29 cellular contexts compared by ENCODE assay signal in the genomic region with DNA sequence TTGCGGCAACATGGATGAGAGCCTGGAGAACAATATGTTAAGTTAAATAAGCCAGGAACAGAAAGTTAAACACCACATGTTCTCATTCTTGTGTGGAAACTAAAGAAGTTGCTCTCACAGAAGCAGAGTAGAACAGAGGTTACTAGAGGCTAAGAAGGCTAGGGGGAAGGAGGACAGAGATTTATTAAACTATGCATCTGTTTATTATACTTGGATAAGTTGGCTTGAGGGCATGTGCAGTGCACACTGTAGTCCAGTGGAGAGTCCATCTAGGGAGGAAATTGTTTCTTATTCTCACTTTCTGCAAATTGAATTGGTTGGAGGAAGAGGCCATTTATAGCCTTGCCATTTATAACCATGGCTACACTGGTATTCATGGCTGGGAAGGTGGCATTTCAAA.
"Had no signal": no experiment of that assay in that cellular context is flagged by ENCODE, and none has a peak within 500 bp of the region (broad histone marks: within the 10 kb centered on the region; RNA-seq: fewer than 3 reads in every experiment).

No MANE protein-coding gene starts in this region.

- H3K36me3 ChIP-seq: colonic mucosa, esophagus squamous epithelium, gastrocnemius medialis, heart left ventricle, prostate gland, right atrium auricular region, sigmoid colon, spleen, tibial artery had no signal

- H3K4me1 ChIP-seq: colonic mucosa, esophagus squamous epithelium, prostate gland, right atrium auricular region, sigmoid colon, spleen, testis, tibial artery had no signal

- H3K4me3 Mint-ChIP-seq: dendritic cell treated with granulocyte-macrophage colony-stimulating factor and Interleukin-4, amounts not matched to agents 40 ng/mL and 50 ng/mL, for 4 days; mesothelial cell of epicardium; naive B cell; natural killer cell treated with Interleukin-12 subunit alpha and Interleukin-12 subunit beta and Interleukin-15 and Interleukin-18, amount 100 ng/mL, for 72 hours; neural crest cell; stimulated activated memory B cell treated with anti-CD40 and anti-IgM and Interleukin-4, amounts not matched to agents 10 μg/mL and 1 μg/mL and 100 μg/mL, for 72 hours; type B pancreatic cell had no signal

- H3K27me3 Mint-ChIP-seq: dendritic cell treated with granulocyte-macrophage colony-stimulating factor and Interleukin-4, amounts not matched to agents 40 ng/mL and 50 ng/mL, for 4 days; stimulated activated memory B cell treated with anti-CD40 and anti-IgM and Interleukin-4, amounts not matched to agents 10 μg/mL and 1 μg/mL and 100 μg/mL, for 72 hours; type B pancreatic cell had no signal

- ATAC-seq: gastrocnemius medialis; heart left ventricle; left lobe of liver; mucosa of descending colon; natural killer cell treated with Interleukin-12 subunit alpha and Interleukin-12 subunit beta and Interleukin-15 and Interleukin-18, amount 100 ng/mL, for 72 hours; stimulated activated memory B cell treated with anti-CD40 and anti-IgM and Interleukin-4, amounts not matched to agents 10 μg/mL and 1 μg/mL and 100 μg/mL, for 72 hours; stimulated activated naive CD8-positive, alpha-beta T cell treated with anti-CD3 and anti-CD28 coated beads, Interleukin-15, Interleukin-2, amounts not matched to agents 100 U/mL and 50 U/mL, for 24 hours had no signal

- H3K27ac Mint-ChIP-seq: dendritic cell treated with granulocyte-macrophage colony-stimulating factor and Interleukin-4, amounts not matched to agents 40 ng/mL and 50 ng/mL, for 4 days; mesothelial cell of epicardium; naive B cell; natural killer cell treated with Interleukin-12 subunit alpha and Interleukin-12 subunit beta and Interleukin-15 and Interleukin-18, amount 100 ng/mL, for 72 hours; stimulated activated memory B cell treated with anti-CD40 and anti-IgM and Interleukin-4, amounts not matched to agents 10 μg/mL and 1 μg/mL and 100 μg/mL, for 72 hours; type B pancreatic cell had no signal

- DNase-seq: colonic mucosa; effector memory CD4-positive, alpha-beta T cell; esophagus squamous epithelium; gastrocnemius medialis; heart left ventricle; kidney; mesenchymal stem cell; mucosa of descending colon; naive B cell; nucleus accumbens; sigmoid colon; spleen; stimulated activated CD4-positive, alpha-beta T cell treated with anti-CD3 and anti-CD28 coated beads, Interleukin-4, amount 100 ng/mL, for 4 hours; stimulated activated naive CD8-positive, alpha-beta T cell treated with anti-CD3 and anti-CD28 coated beads, Interleukin-15, Interleukin-2, amounts not matched to agents 100 U/mL and 50 U/mL, for 24 hours; substantia nigra; testis; tibial artery had no signal

- H3K4me3 ChIP-seq: colonic mucosa, esophagus squamous epithelium, gastrocnemius medialis, heart left ventricle, hepatocyte, lung, mucosa of descending colon, prostate gland, right atrium auricular region, sigmoid colon, skin epidermis, spleen, testis, tibial artery had no signal

- H3K36me3 Mint-ChIP-seq: mesothelial cell of epicardium; naive B cell; natural killer cell treated with Interleukin-12 subunit alpha and Interleukin-12 subunit beta and Interleukin-15 and Interleukin-18, amount 100 ng/mL, for 72 hours; stimulated activated memory B cell treated with anti-CD40 and anti-IgM and Interleukin-4, amounts not matched to agents 10 μg/mL and 1 μg/mL and 100 μg/mL, for 72 hours; type B pancreatic cell had no signal

- H3K9me3 Mint-ChIP-seq: dendritic cell treated with granulocyte-macrophage colony-stimulating factor and Interleukin-4, amounts not matched to agents 40 ng/mL and 50 ng/mL, for 4 days; natural killer cell treated with Interleukin-12 subunit alpha and Interleukin-12 subunit beta and Interleukin-15 and Interleukin-18, amount 100 ng/mL, for 72 hours; neural crest cell; stimulated activated memory B cell treated with anti-CD40 and anti-IgM and Interleukin-4, amounts not matched to agents 10 μg/mL and 1 μg/mL and 100 μg/mL, for 72 hours; type B pancreatic cell had no signal

- H3K4me1 Mint-ChIP-seq: naive B cell; stimulated activated memory B cell treated with anti-CD40 and anti-IgM and Interleukin-4, amounts not matched to agents 10 μg/mL and 1 μg/mL and 100 μg/mL, for 72 hours had no signal

- H3K27me3 ChIP-seq: colonic mucosa, esophagus squamous epithelium, gastrocnemius medialis, heart left ventricle, hepatocyte, right atrium auricular region, sigmoid colon, testis, tibial artery had no signal

- H3K9me3 ChIP-seq: colonic mucosa, esophagus squamous epithelium, gastrocnemius medialis, heart left ventricle, mucosa of descending colon, prostate gland, right atrium auricular region, sigmoid colon, spleen, testis, tibial artery had no signal

- H3K27ac ChIP-seq: colonic mucosa, gastrocnemius medialis, heart left ventricle, hepatocyte, prostate gland, right atrium auricular region, skin epidermis, spleen, testis, tibial artery had no signal
